9 cellular contexts compared by ENCODE assay signal in genomic region chr1:17405898-17406759, GRCh38. TPM values are rescaled to one million over a fixed set of nuclear protein-coding genes. Genes with fewer than 3 reads are reported as not detected.
A peak's percentile ranks its signal among the peaks of the same experiment; 100 is the strongest.
DNase-seq lines count a peak whose midpoint lies in the region; TF ChIP-seq lines count a peak whose summit lies in the region.
"Had no signal": no experiment of that assay in that cellular context is flagged by ENCODE, and none has a peak within 500 bp of the region (broad histone marks: within the 10 kb centered on the region; RNA-seq: fewer than 3 reads in every experiment).

No MANE protein-coding gene starts in this region.

- no peaks in the 10 kb centered on the region for H3K9me3 Mint-ChIP-seq in T-helper 2 cell treated with Interferon-gamma antibody and Interleukin-4, amounts not matched to agents 5 μg/mL and 100 μg/mL, for 36 hours

- TF ChIP-seq CTCF in breast epithelium (IDR thresholded peaks at IDR 0.05), result peak; percentile 35 to 76 (median 62)

- peaks cover 3% of the 10 kb centered on the region for H3K4me1 Mint-ChIP-seq in T-helper 2 cell treated with Interferon-gamma antibody and Interleukin-4, amounts not matched to agents 5 μg/mL and 100 μg/mL, for 36 hours (ENCODE audit: low read depth)

- H3K4me3 ChIP-seq in breast epithelium, result no peak overlapping the region
- H3K4me3 ChIP-seq: BLaER1 had no signal

- DNase-seq in NCI-H1092 treated with DMSO at 0.1 percent for 48 hours (lab: John Stamatoyannopoulos, UW) (peak; percentile 23), NCI-H1092 (lab: John Stamatoyannopoulos, UW) (no peak), KBM-7 (peak; percentile 56), breast epithelium (ENCODE audit: low spot score in 2 of 2) (peak; percentile 43 to 78), inferior parietal cortex (ENCODE audit: extremely low spot score) (peak; percentile 58), NCI-H446 treated with DMSO at 0.1 percent for 48 hours (lab: John Stamatoyannopoulos, UW) (no peak)
- peak; percentile 17 for DNase-seq in T-helper 2 cell treated with Interferon-gamma antibody and Interleukin-4, amounts not matched to agents 5 μg/mL and 100 μg/mL, for 36 hours (ENCODE audit: low spot score)
- peak; percentile 13 to 26 for DNase-seq in stimulated activated CD4-positive, alpha-beta T cell treated with anti-CD3 and anti-CD28 coated beads, Interleukin-15, amount 100 ng/mL, for 48 hours (ENCODE audit: low read depth in 2 of 2)

- H3K27me3 ChIP-seq in breast epithelium, result no peaks in the 10 kb centered on the region
- H3K27me3 ChIP-seq: BLaER1 had no signal

- H3K4me3 Mint-ChIP-seq in T-helper 2 cell treated with Interferon-gamma antibody and Interleukin-4, amounts not matched to agents 5 μg/mL and 100 μg/mL, for 36 hours, result no peak overlapping the region

- no peaks in the 10 kb centered on the region for H3K36me3 ChIP-seq in breast epithelium

- no peak for TF ChIP-seq POLR2A in breast epithelium (IDR thresholded peaks at IDR 0.05)

- in situ Hi-C loops in KBM-7 (cut with MboI; ENCODE audit: low pct_unique_long_range_greater_than_20kb, low sequenced_read_pairs), result no loop called here

- H3K27ac Mint-ChIP-seq in T-helper 2 cell treated with Interferon-gamma antibody and Interleukin-4, amounts not matched to agents 5 μg/mL and 100 μg/mL, for 36 hours, result no peak overlapping the region

- H3K27ac ChIP-seq in breast epithelium, result no peak overlapping the region
- H3K27ac ChIP-seq: BLaER1 had no signal

- H3K36me3 Mint-ChIP-seq in T-helper 2 cell treated with Interferon-gamma antibody and Interleukin-4, amounts not matched to agents 5 μg/mL and 100 μg/mL, for 36 hours (ENCODE audit: low read depth), result peaks cover 36% of the 10 kb centered on the region

- intact Hi-C loops in breast epithelium (cut with DNase I; ENCODE audit: low total_unique reads), result no loop called here

- peaks cover 0 to 6% of the 10 kb centered on the region in 2 donors for H3K4me1 ChIP-seq in breast epithelium

- no peaks in the 10 kb centered on the region for H3K27me3 Mint-ChIP-seq in T-helper 2 cell treated with Interferon-gamma antibody and Interleukin-4, amounts not matched to agents 5 μg/mL and 100 μg/mL, for 36 hours (ENCODE audit: low read depth)

- no peaks in the 10 kb centered on the region for H3K9me3 ChIP-seq in breast epithelium
- H3K9me3 ChIP-seq: BLaER1 had no signal

RNA-seq across cellular contexts. Expression of gene RCC2, which starts 33.3 kb away (rescaled TPM):
- 10 to 100 TPM; 21.1 to 39.0 (median 33.2) TPM for total RNA-seq in breast epithelium

RNA-seq across cellular contexts. Expression of gene PADI6, which starts 34.1 kb away (rescaled TPM):
- total RNA-seq in breast epithelium, result not detected

Comparison
In these comparisons a context has a peak if more than half of its experiments do, and no peak if none do; other contexts are left out.
1. DNase-seq: peak in NCI-H1092 treated with DMSO at 0.1 percent for 48 hours (single experiment), KBM-7 (single experiment), T-helper 2 cell treated with Interferon-gamma antibody and Interleukin-4, amounts not matched to agents 5 μg/mL and 100 μg/mL, for 36 hours (single experiment), breast epithelium (2 of 2), inferior parietal cortex (single experiment) and stimulated activated CD4-positive, alpha-beta T cell treated with anti-CD3 and anti-CD28 coated beads, Interleukin-15, amount 100 ng/mL, for 48 hours (2 of 2); none in NCI-H1092 (single experiment) and NCI-H446 treated with DMSO at 0.1 percent for 48 hours (single experiment).